Comparison of ENCODE assay signal across 1 cellular context in genomic region chr16:50616883-50617629, GRCh38.
TF ChIP-seq lines count a peak whose summit lies in the region.

No MANE protein-coding gene starts in this region.

TF ChIP-seq in HepG2, 621 proteins besides CTCF, POLR2A, EP300 and RAD21 (continued from another document and continues in another):
- TF ChIP-seq AGO2 (optimal IDR thresholded peaks at IDR 0.05; ENCODE audit: low read depth, low read length): peak; percentile 77
- 0 out of 2 replicates have a peak, but pooled peaks have one; percentile 7 for TF ChIP-seq NFYC (CRISPR knock-in tag; IDR thresholded peaks at IDR 0.05)
- no peak for TF ChIP-seq ZNF550 (CRISPR knock-in tag; IDR thresholded peaks at IDR 0.05; ENCODE audit: borderline replicate concordance)
- TF ChIP-seq, protein P1, sequence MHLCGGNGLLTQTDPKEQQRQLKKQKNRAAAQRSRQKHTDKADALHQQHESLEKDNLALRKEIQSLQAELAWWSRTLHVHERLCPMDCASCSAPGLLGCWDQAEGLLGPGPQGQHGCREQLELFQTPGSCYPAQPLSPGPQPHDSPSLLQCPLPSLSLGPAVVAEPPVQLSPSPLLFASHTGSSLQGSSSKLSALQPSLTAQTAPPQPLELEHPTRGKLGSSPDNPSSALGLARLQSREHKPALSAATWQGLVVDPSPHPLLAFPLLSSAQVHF (CRISPR knock-in tag; IDR thresholded peaks at IDR 0.05): no peak
- TF ChIP-seq RBAK (CRISPR knock-in tag; IDR thresholded peaks at IDR 0.05): no peak
- TF ChIP-seq ZNF737 (CRISPR knock-in tag; IDR thresholded peaks at IDR 0.05; ENCODE audit: borderline replicate concordance): no peak
- no peak for TF ChIP-seq SATB2 (CRISPR knock-in tag; IDR thresholded peaks at IDR 0.05)
- no peak for TF ChIP-seq THAP9 (CRISPR knock-in tag; IDR thresholded peaks at IDR 0.05; ENCODE audit: borderline replicate concordance)
- TF ChIP-seq SRSF4 (IDR thresholded peaks at IDR 0.05; ENCODE audit: low read depth, low read length, poor library complexity, severe bottlenecking): no peak
- TF ChIP-seq ZNF24 (IDR thresholded peaks at IDR 0.05): no peak
- TF ChIP-seq NFE2L1 (CRISPR knock-in tag; IDR thresholded peaks at IDR 0.05; ENCODE audit: borderline replicate concordance): no peak
- TF ChIP-seq, protein P2, sequence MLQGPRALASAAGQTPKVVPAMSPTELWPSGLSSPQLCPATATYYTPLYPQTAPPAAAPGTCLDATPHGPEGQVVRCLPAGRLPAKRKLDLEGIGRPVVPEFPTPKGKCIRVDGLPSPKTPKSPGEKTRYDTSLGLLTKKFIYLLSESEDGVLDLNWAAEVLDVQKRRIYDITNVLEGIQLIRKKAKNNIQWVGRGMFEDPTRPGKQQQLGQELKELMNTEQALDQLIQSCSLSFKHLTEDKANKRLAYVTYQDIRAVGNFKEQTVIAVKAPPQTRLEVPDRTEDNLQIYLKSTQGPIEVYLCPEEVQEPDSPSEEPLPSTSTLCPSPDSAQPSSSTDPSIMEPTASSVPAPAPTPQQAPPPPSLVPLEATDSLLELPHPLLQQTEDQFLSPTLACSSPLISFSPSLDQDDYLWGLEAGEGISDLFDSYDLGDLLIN (CRISPR knock-in tag; IDR thresholded peaks at IDR 0.05; ENCODE audit: borderline replicate concordance): no peak
- TF ChIP-seq ZNF33B (CRISPR knock-in tag; IDR thresholded peaks at IDR 0.05): no peak
- peak; percentile 82; the same call in 1 of the 2 replicates for TF ChIP-seq PHF21A (CRISPR knock-in tag; IDR thresholded peaks at IDR 0.05)
- 0 out of 2 replicates have a peak, but pooled peaks have one; percentile 33 for TF ChIP-seq ZKSCAN8 (CRISPR knock-in tag; IDR thresholded peaks at IDR 0.05; ENCODE audit: borderline replicate concordance)
- TF ChIP-seq ZNF644 (CRISPR knock-in tag; IDR thresholded peaks at IDR 0.05; ENCODE audit: low read depth): 0 out of 2 replicates have a peak, but pooled peaks have one; percentile 43
- no peak for TF ChIP-seq ZNF337 (CRISPR knock-in tag; IDR thresholded peaks at IDR 0.05; ENCODE audit: borderline replicate concordance, low read depth)
- TF ChIP-seq ZBTB3 (CRISPR knock-in tag; IDR thresholded peaks at IDR 0.05; ENCODE audit: borderline replicate concordance, low read depth): no peak
- no peak for TF ChIP-seq HDAC1 (CRISPR knock-in tag; IDR thresholded peaks at IDR 0.05)
- no peak for TF ChIP-seq REL (CRISPR knock-in tag; conservative IDR thresholded peaks at IDR 0.05)
- no peak for TF ChIP-seq ZBTB38 (CRISPR knock-in tag; IDR thresholded peaks at IDR 0.05)
- TF ChIP-seq ZBTB4 (CRISPR knock-in tag; IDR thresholded peaks at IDR 0.05; ENCODE audit: borderline replicate concordance): peak; percentile 72; the same call in 1 of the 2 replicates
- no peak for TF ChIP-seq ZNF12 (CRISPR knock-in tag; IDR thresholded peaks at IDR 0.05)
- no peak for TF ChIP-seq SKI (IDR thresholded peaks at IDR 0.05; ENCODE audit: partially characterized antibody)
- TF ChIP-seq ATF6 (CRISPR knock-in tag; conservative IDR thresholded peaks at IDR 0.05): no peak
- no peak for TF ChIP-seq ZFAT (CRISPR knock-in tag; conservative IDR thresholded peaks at IDR 0.05)
- TF ChIP-seq ZFP82 (CRISPR knock-in tag; IDR thresholded peaks at IDR 0.05; ENCODE audit: borderline replicate concordance): no peak
- TF ChIP-seq, protein P3, sequence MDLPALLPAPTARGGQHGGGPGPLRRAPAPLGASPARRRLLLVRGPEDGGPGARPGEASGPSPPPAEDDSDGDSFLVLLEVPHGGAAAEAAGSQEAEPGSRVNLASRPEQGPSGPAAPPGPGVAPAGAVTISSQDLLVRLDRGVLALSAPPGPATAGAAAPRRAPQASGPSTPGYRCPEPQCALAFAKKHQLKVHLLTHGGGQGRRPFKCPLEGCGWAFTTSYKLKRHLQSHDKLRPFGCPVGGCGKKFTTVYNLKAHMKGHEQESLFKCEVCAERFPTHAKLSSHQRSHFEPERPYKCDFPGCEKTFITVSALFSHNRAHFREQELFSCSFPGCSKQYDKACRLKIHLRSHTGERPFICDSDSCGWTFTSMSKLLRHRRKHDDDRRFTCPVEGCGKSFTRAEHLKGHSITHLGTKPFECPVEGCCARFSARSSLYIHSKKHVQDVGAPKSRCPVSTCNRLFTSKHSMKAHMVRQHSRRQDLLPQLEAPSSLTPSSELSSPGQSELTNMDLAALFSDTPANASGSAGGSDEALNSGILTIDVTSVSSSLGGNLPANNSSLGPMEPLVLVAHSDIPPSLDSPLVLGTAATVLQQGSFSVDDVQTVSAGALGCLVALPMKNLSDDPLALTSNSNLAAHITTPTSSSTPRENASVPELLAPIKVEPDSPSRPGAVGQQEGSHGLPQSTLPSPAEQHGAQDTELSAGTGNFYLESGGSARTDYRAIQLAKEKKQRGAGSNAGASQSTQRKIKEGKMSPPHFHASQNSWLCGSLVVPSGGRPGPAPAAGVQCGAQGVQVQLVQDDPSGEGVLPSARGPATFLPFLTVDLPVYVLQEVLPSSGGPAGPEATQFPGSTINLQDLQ (CRISPR knock-in tag; IDR thresholded peaks at IDR 0.05): no peak
- TF ChIP-seq, protein P4, sequence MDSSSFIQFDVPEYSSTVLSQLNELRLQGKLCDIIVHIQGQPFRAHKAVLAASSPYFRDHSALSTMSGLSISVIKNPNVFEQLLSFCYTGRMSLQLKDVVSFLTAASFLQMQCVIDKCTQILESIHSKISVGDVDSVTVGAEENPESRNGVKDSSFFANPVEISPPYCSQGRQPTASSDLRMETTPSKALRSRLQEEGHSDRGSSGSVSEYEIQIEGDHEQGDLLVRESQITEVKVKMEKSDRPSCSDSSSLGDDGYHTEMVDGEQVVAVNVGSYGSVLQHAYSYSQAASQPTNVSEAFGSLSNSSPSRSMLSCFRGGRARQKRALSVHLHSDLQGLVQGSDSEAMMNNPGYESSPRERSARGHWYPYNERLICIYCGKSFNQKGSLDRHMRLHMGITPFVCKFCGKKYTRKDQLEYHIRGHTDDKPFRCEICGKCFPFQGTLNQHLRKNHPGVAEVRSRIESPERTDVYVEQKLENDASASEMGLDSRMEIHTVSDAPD (CRISPR knock-in tag; IDR thresholded peaks at IDR 0.05): peak; percentile 6; the same call in 1 of the 2 replicates
- peak; percentile 70; the same call in 1 of the 2 replicates for TF ChIP-seq NFIC (IDR thresholded peaks at IDR 0.05; ENCODE audit: low read length)
- 0 out of 2 replicates have a peak, but pooled peaks have one; percentile 19 for TF ChIP-seq ZNF335 (CRISPR knock-in tag; IDR thresholded peaks at IDR 0.05)
- TF ChIP-seq, protein P5, sequence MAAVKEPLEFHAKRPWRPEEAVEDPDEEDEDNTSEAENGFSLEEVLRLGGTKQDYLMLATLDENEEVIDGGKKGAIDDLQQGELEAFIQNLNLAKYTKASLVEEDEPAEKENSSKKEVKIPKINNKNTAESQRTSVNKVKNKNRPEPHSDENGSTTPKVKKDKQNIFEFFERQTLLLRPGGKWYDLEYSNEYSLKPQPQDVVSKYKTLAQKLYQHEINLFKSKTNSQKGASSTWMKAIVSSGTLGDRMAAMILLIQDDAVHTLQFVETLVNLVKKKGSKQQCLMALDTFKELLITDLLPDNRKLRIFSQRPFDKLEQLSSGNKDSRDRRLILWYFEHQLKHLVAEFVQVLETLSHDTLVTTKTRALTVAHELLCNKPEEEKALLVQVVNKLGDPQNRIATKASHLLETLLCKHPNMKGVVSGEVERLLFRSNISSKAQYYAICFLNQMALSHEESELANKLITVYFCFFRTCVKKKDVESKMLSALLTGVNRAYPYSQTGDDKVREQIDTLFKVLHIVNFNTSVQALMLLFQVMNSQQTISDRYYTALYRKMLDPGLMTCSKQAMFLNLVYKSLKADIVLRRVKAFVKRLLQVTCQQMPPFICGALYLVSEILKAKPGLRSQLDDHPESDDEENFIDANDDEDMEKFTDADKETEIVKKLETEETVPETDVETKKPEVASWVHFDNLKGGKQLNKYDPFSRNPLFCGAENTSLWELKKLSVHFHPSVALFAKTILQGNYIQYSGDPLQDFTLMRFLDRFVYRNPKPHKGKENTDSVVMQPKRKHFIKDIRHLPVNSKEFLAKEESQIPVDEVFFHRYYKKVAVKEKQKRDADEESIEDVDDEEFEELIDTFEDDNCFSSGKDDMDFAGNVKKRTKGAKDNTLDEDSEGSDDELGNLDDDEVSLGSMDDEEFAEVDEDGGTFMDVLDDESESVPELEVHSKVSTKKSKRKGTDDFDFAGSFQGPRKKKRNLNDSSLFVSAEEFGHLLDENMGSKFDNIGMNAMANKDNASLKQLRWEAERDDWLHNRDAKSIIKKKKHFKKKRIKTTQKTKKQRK (IDR thresholded peaks at IDR 0.05; ENCODE audit: low read length): no peak
- TF ChIP-seq ELK4 (CRISPR knock-in tag; IDR thresholded peaks at IDR 0.05; ENCODE audit: borderline replicate concordance): no peak
- 0 out of 2 replicates have a peak, but pooled peaks have one; percentile 6 for TF ChIP-seq GATAD1 (CRISPR knock-in tag; IDR thresholded peaks at IDR 0.05)
- no peak for TF ChIP-seq ZNF629 (CRISPR knock-in tag; conservative IDR thresholded peaks at IDR 0.05)
- no peak for TF ChIP-seq CHD2 (IDR thresholded peaks at IDR 0.05; ENCODE audit: low read depth, low read length)
- no peak for TF ChIP-seq BHLHE40 (IDR thresholded peaks at IDR 0.05; ENCODE audit: low read length)
- TF ChIP-seq ATAD3A (CRISPR knock-in tag; IDR thresholded peaks at IDR 0.05): no peak
- no peak for TF ChIP-seq ZNF205 (CRISPR knock-in tag; IDR thresholded peaks at IDR 0.05)
- no peak for TF ChIP-seq MATR3 (CRISPR knock-in tag; IDR thresholded peaks at IDR 0.05)
- peak; percentile 72; the same call in 1 of the 2 replicates for TF ChIP-seq ZNF503 (CRISPR knock-in tag; IDR thresholded peaks at IDR 0.05)
